In the genomic region with DNA sequence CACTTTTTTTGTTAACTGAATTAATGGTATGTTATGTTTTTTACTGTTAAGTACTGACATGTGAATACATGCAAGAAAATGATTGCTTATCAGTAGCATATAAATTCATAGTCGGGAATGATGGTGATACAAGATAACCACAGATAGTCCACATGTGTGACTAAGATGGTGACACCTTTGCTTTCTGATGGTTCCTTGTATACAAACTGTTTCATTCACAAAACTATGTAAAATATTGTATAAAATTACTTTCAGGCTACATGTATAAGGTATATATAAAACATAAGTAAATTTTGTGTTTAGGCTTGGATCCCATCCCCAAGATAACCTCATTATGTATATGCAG, we compare ENCODE assay signal across 7 cellular contexts.
"Had no signal": no experiment of that assay in that cellular context is flagged by ENCODE, and none has a peak within 500 bp of the region (broad histone marks: within the 10 kb centered on the region; RNA-seq: fewer than 3 reads in every experiment).

No MANE protein-coding gene starts in this region.

- FAIRE-seq: G401.6, GM12878, GM12891, GM12892, GM18507, GM19239 had no signal

- H3K4me3 ChIP-seq: GM12878 had no signal

- DNase-seq: GDM1 had no signal

- ATAC-seq: GM12878 had no signal
